ENCODE assay signal across 20 cellular contexts in the genomic region with DNA sequence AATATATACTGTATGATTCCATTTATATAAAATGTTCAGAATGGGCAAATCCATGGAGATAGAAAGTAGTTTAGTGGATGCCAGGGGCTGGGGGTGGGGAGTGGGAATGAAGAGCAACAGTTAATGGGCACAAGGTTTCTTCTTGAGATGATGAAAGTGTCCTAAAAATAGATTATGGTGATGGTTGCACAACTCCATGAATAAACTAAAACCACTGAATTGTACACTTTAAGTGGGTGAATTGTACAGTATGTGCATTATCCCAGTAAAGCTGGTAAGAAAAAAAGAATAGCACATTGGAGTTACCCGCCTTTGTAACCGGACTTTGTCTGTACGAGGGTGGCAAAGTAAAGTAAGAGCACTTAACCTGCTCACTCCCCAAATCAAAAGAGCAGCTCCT. TPM values are rescaled to one million over a fixed set of nuclear protein-coding genes. Genes with fewer than 3 reads are reported as not detected.
DNase-seq lines count a peak whose midpoint lies in the region; ATAC-seq and TF ChIP-seq lines count a peak whose summit lies in the region.
"Had no signal": no experiment of that assay in that cellular context is flagged by ENCODE, and none has a peak within 500 bp of the region (broad histone marks: within the 10 kb centered on the region; RNA-seq: fewer than 3 reads in every experiment).

No MANE protein-coding gene starts in this region.

- no peak for TF ChIP-seq CTCF in MCF 10A (IDR thresholded peaks at IDR 0.05; ENCODE audit: unreplicated experiment)
- TF ChIP-seq CTCF in breast epithelium (IDR thresholded peaks at IDR 0.05), result no peak
- TF ChIP-seq CTCF in fibroblast of pulmonary artery (IDR thresholded peaks at IDR 0.05; ENCODE audit: low read length, missing control alignments), result no peak
- TF ChIP-seq CTCF in upper lobe of right lung (IDR thresholded peaks at IDR 0.05), result no peak

- no peaks in the 10 kb centered on the region for H3K9me3 ChIP-seq in breast epithelium
- H3K9me3 ChIP-seq in upper lobe of right lung, result no peaks in the 10 kb centered on the region
- H3K9me3 ChIP-seq: gastroesophageal sphincter, MG63, SJSA1, uterus had no signal

- H3K4me1 ChIP-seq in breast epithelium (no peaks in the 10 kb centered on the region), upper lobe of right lung (peaks cover 18% of the 10 kb centered on the region)
- H3K4me1 ChIP-seq: SJSA1, uterus had no signal

- no TSS peak for BruUV-seq in MCF 10A (replicated peaks; lab: Mats Ljungman, UMichigan)

- POLR2A ChIA-PET in MCF 10A (lab: Yijun Ruan, JAX), result interaction anchor here (0.8 to 2.8 kb wide), 6 partner anchors 8 to 164 kb away, joined by 3 to 11 read pairs (median 4); no protein-coding TSS in a partner anchor

- H3K9me3 Mint-ChIP-seq in MCF 10A (ENCODE audit: unreplicated experiment), result no peaks in the 10 kb centered on the region

- H3K4me3 ChIP-seq in breast epithelium (no peak overlapping the region), fibroblast of pulmonary artery (replicated peaks; ENCODE audit: low read depth, low read length) (no peak overlapping the region), upper lobe of right lung (no peak overlapping the region)
- H3K4me3 ChIP-seq: dorsolateral prefrontal cortex, gastroesophageal sphincter, MG63, SJSA1, skin epidermis, uterus had no signal

- no peak for TF ChIP-seq POLR2A in breast epithelium (IDR thresholded peaks at IDR 0.05)

- H3K36me3 Mint-ChIP-seq in MCF 10A (ENCODE audit: insufficient read depth, unreplicated experiment), result peaks cover 97% of the 10 kb centered on the region

- H3K27me3 ChIP-seq in breast epithelium (no peaks in the 10 kb centered on the region), upper lobe of right lung (no peaks in the 10 kb centered on the region)
- H3K27me3 ChIP-seq: dorsolateral prefrontal cortex, gastroesophageal sphincter, MG63, SJSA1, uterus had no signal

- H3K27ac Mint-ChIP-seq in MCF 10A (ENCODE audit: low read depth, unreplicated experiment), result no peak overlapping the region
- H3K27ac Mint-ChIP-seq: activated CD8-positive, alpha-beta T cell treated with anti-CD3 and anti-CD28 coated beads, Interleukin-2, amount 10 ng/mL, durations not matched to agents 7 days and 5 days had no signal

- ATAC-seq in upper lobe of right lung, result peak; percentile 86
- no peak for ATAC-seq in HG03565 (IDR thresholded peaks at IDR 0.05; ENCODE audit: unreplicated experiment)
- ATAC-seq in GM18867 (IDR thresholded peaks at IDR 0.05; ENCODE audit: unreplicated experiment), result no peak
- ATAC-seq: activated CD8-positive, alpha-beta T cell treated with anti-CD3 and anti-CD28 coated beads, Interleukin-2, amount 10 ng/mL, durations not matched to agents 7 days and 5 days; gastroesophageal sphincter had no signal

- CTCF ChIA-PET in MCF 10A (lab: Yijun Ruan, JAX), result interaction anchor here (0.6 to 1.8 kb wide), 6 partner anchors 13 to 248 kb away, joined by 3 to 8 read pairs (median 5); no protein-coding TSS in a partner anchor

- peak; percentile 58 for DNase-seq in MCF 10A (ENCODE audit: unreplicated experiment)
- no peak for DNase-seq in breast epithelium (ENCODE audit: low spot score in 2 of 2)
- peak; percentile 26 for DNase-seq in RPMI7951 (ENCODE audit: low read depth)
- peak; percentile 57 for DNase-seq in fibroblast of pulmonary artery (ENCODE audit: low read depth)
- no peak for DNase-seq in upper lobe of right lung
- no peak for DNase-seq in stimulated activated CD4-positive, alpha-beta T cell treated with anti-CD3 and anti-CD28 coated beads, Interleukin-15, amount 100 ng/mL, for 24 hours
- DNase-seq: activated CD8-positive, alpha-beta T cell treated with anti-CD3 and anti-CD28 coated beads, Interleukin-2, amount 10 ng/mL, durations not matched to agents 7 days and 5 days; activated effector memory CD4-positive, alpha-beta T cell treated with Interleukin-2 at 50 U/mL for 16 hours; DMS 273 treated with DMSO at 0.1 percent for 48 hours; dorsolateral prefrontal cortex; MG63; midbrain; occipital lobe; stimulated activated naive CD4-positive, alpha-beta T cell; uterus had no signal

- H3K27me3 Mint-ChIP-seq in MCF 10A (ENCODE audit: insufficient read depth, unreplicated experiment), result no peaks in the 10 kb centered on the region

- H3K4me1 Mint-ChIP-seq in MCF 10A (ENCODE audit: insufficient read depth, unreplicated experiment), result peaks cover 19% of the 10 kb centered on the region

- peaks cover 22% of the 10 kb centered on the region for H3K36me3 ChIP-seq in breast epithelium
- H3K36me3 ChIP-seq in upper lobe of right lung, result peaks cover 85% of the 10 kb centered on the region
- H3K36me3 ChIP-seq: uterus had no signal

- H3K27ac ChIP-seq in breast epithelium (no peak overlapping the region), upper lobe of right lung (peak overlapping the region; percentile 39)
- H3K27ac ChIP-seq: dorsolateral prefrontal cortex, gastroesophageal sphincter, SJSA1, skin epidermis, uterus had no signal

- intact Hi-C loops in MCF 10A (cut with micrococcal nuclease) (no loop called here), breast epithelium (cut with DNase I; ENCODE audit: low total_unique reads) (no loop called here), upper lobe of right lung (cut with DNase I) (no loop called here)

- H3K4me3 Mint-ChIP-seq in MCF 10A (ENCODE audit: unreplicated experiment), result no peak overlapping the region
- H3K4me3 Mint-ChIP-seq: activated CD8-positive, alpha-beta T cell treated with anti-CD3 and anti-CD28 coated beads, Interleukin-2, amount 10 ng/mL, durations not matched to agents 7 days and 5 days had no signal

RNA-seq across cellular contexts. Expression of a gene that starts 32.2 kb away (rescaled TPM):
- total RNA-seq in MCF 10A (2022) (56.3 and 67.1 TPM in 2 replicates), breast epithelium (100 to 1,000 TPM in 2 of 3 donors, 10 to 100 TPM in 1; 98.6 to 165 (median 110) TPM), upper lobe of right lung (68.5 TPM)
- 126 and 144 TPM in 2 replicates for total RNA-seq in RPMI7951 (2014; rRNA removed; shearing (Covaris generic))

RNA-seq across cellular contexts. Expression of a gene that starts 35.1 kb away (rescaled TPM):
- total RNA-seq in MCF 10A (2022) (75.5 and 97.1 TPM in 2 replicates), breast epithelium (100 to 1,000 TPM; 140 to 318 (median 251) TPM), upper lobe of right lung (181 TPM)
- total RNA-seq in RPMI7951 (2014; rRNA removed; shearing (Covaris generic)), result 344 and 457 TPM in 2 replicates

Comparison
In these comparisons a context has a peak if more than half of its experiments do, and no peak if none do; other contexts are left out.
1. DNase-seq: peak in MCF 10A (single experiment), RPMI7951 (single experiment) and fibroblast of pulmonary artery (single experiment); none in breast epithelium (0 of 2), upper lobe of right lung (single experiment) and stimulated activated CD4-positive, alpha-beta T cell treated with anti-CD3 and anti-CD28 coated beads, Interleukin-15, amount 100 ng/mL, for 24 hours (single experiment).